In genomic region chr19:48624791-48625723, GRCh38 we compare ENCODE assay signal across 10 cellular contexts. TPM values are rescaled to one million over a fixed set of nuclear protein-coding genes. Genes with fewer than 3 reads are reported as not detected.
A peak's percentile ranks its signal among the peaks of the same experiment; 100 is the strongest.
DNase-seq lines count a peak whose midpoint lies in the region; ATAC-seq lines count a peak whose summit lies in the region.
"Had no signal": no experiment of that assay in that cellular context is flagged by ENCODE, and none has a peak within 500 bp of the region (broad histone marks: within the 10 kb centered on the region; RNA-seq: fewer than 3 reads in every experiment).

No MANE protein-coding gene starts in this region.

- no peaks in the 10 kb centered on the region for H3K9me3 Mint-ChIP-seq in activated CD4-positive, alpha-beta memory T cell treated with anti-CD3 and anti-CD28 coated beads, Interleukin-2, amount 10 ng/mL, durations not matched to agents 7 days and 5 days
- no peaks in the 10 kb centered on the region for H3K9me3 Mint-ChIP-seq in stimulated activated naive CD8-positive, alpha-beta T cell treated with anti-CD3 and anti-CD28 coated beads, Interleukin-15, amount 100 ng/mL, for 72 hours

- POLR2A ChIA-PET in activated CD4-positive, alpha-beta memory T cell treated with anti-CD3 and anti-CD28 coated beads, Interleukin-2, amount 10 ng/mL, durations not matched to agents 7 days and 5 days (lab: Charles Lee): interaction anchor here (0.6 to 1.8 kb wide), 2 partner anchors 9 to 10 kb away, joined by 3 to 7 read pairs; partner anchors contain the start of gene FAM83E

- ATAC-seq in stimulated activated naive CD8-positive, alpha-beta T cell treated with anti-CD3 and anti-CD28 coated beads, Interleukin-15, amount 100 ng/mL, for 72 hours: no peak
- ATAC-seq in GM18909 (IDR thresholded peaks at IDR 0.05; ENCODE audit: poor library complexity, unreplicated experiment): no peak

- H3K9me3 ChIP-seq in iPS-18c (ENCODE audit: control insufficient read depth, insufficient read depth, low read length): no peaks in the 10 kb centered on the region

- peak overlapping the region; percentile 71 for H3K4me3 Mint-ChIP-seq in activated CD4-positive, alpha-beta memory T cell treated with anti-CD3 and anti-CD28 coated beads, Interleukin-2, amount 10 ng/mL, durations not matched to agents 7 days and 5 days
- peak overlapping the region; percentile 92 to 94 for H3K4me3 Mint-ChIP-seq in stimulated activated naive CD8-positive, alpha-beta T cell treated with anti-CD3 and anti-CD28 coated beads, Interleukin-15, amount 100 ng/mL, for 72 hours

- H3K4me3 ChIP-seq in iPS-18c (ENCODE audit: insufficient read depth, low read depth, low read length): peak overlapping the region; percentile 81

- peaks cover 25% of the 10 kb centered on the region for H3K36me3 Mint-ChIP-seq in activated CD4-positive, alpha-beta memory T cell treated with anti-CD3 and anti-CD28 coated beads, Interleukin-2, amount 10 ng/mL, durations not matched to agents 7 days and 5 days (ENCODE audit: low read depth)

- H3K4me1 Mint-ChIP-seq in activated CD4-positive, alpha-beta memory T cell treated with anti-CD3 and anti-CD28 coated beads, Interleukin-2, amount 10 ng/mL, durations not matched to agents 7 days and 5 days: peaks cover 48% of the 10 kb centered on the region
- H3K4me1 Mint-ChIP-seq in stimulated activated naive CD8-positive, alpha-beta T cell treated with anti-CD3 and anti-CD28 coated beads, Interleukin-15, amount 100 ng/mL, for 72 hours: peaks cover 86% of the 10 kb centered on the region

- no peaks in the 10 kb centered on the region for H3K27me3 Mint-ChIP-seq in activated CD4-positive, alpha-beta memory T cell treated with anti-CD3 and anti-CD28 coated beads, Interleukin-2, amount 10 ng/mL, durations not matched to agents 7 days and 5 days
- no peaks in the 10 kb centered on the region for H3K27me3 Mint-ChIP-seq in stimulated activated naive CD8-positive, alpha-beta T cell treated with anti-CD3 and anti-CD28 coated beads, Interleukin-15, amount 100 ng/mL, for 72 hours

- CTCF ChIA-PET in activated CD4-positive, alpha-beta memory T cell treated with anti-CD3 and anti-CD28 coated beads, Interleukin-2, amount 10 ng/mL, durations not matched to agents 7 days and 5 days (lab: Charles Lee): no interaction called here

- peak; percentile 44 for DNase-seq in NCI-H82 (lab: John Stamatoyannopoulos, UW)
- no peak for DNase-seq in NCI-H82 treated with DMSO at 0.1 percent for 48 hours (lab: John Stamatoyannopoulos, UW; ENCODE audit: unreplicated experiment)
- no peak for DNase-seq in activated CD4-positive, alpha-beta memory T cell treated with anti-CD3 and anti-CD28 coated beads, Interleukin-2, amount 10 ng/mL, durations not matched to agents 7 days and 5 days
- DNase-seq in stimulated activated naive CD8-positive, alpha-beta T cell treated with anti-CD3 and anti-CD28 coated beads, Interleukin-15, amount 100 ng/mL, for 72 hours: no peak
- no peak for DNase-seq in NCI-H2081 treated with DMSO at 0.1 percent for 48 hours (lab: John Stamatoyannopoulos, UW)
- DNase-seq in DMS 273 treated with DMSO at 0.1 percent for 48 hours (lab: John Stamatoyannopoulos, UW): no peak

- H3K27ac Mint-ChIP-seq in activated CD4-positive, alpha-beta memory T cell treated with anti-CD3 and anti-CD28 coated beads, Interleukin-2, amount 10 ng/mL, durations not matched to agents 7 days and 5 days: peak overlapping the region; percentile 55
- peak overlapping the region; percentile 36 to 60 for H3K27ac Mint-ChIP-seq in stimulated activated naive CD8-positive, alpha-beta T cell treated with anti-CD3 and anti-CD28 coated beads, Interleukin-15, amount 100 ng/mL, for 72 hours

RNA-seq across cellular contexts. Expression of gene SPHK2, which starts 5.8 kb away (rescaled TPM):
- 10 to 100 TPM; 27.7 to 29.5 TPM for total RNA-seq in activated CD4-positive, alpha-beta memory T cell treated with anti-CD3 and anti-CD28 coated beads, Interleukin-2, amount 10 ng/mL, durations not matched to agents 7 days and 5 days

RNA-seq across cellular contexts. Expression of gene RPL18, which starts 6.1 kb away (rescaled TPM):
- 1,000 to 10,000 TPM; 1,511 to 1,528 TPM for total RNA-seq in activated CD4-positive, alpha-beta memory T cell treated with anti-CD3 and anti-CD28 coated beads, Interleukin-2, amount 10 ng/mL, durations not matched to agents 7 days and 5 days

RNA-seq across cellular contexts. Expression of gene FAM83E, which starts 10.2 kb away (rescaled TPM):
- total RNA-seq in activated CD4-positive, alpha-beta memory T cell treated with anti-CD3 and anti-CD28 coated beads, Interleukin-2, amount 10 ng/mL, durations not matched to agents 7 days and 5 days: 1 to 10 TPM; 1.3 to 2.6 TPM
- total RNA-seq: LHCN-M2 had no signal

RNA-seq across cellular contexts. Expression of gene DBP, which starts 12.1 kb away (rescaled TPM):
- total RNA-seq in activated CD4-positive, alpha-beta memory T cell treated with anti-CD3 and anti-CD28 coated beads, Interleukin-2, amount 10 ng/mL, durations not matched to agents 7 days and 5 days: 10 to 100 TPM; 18.7 to 19.1 TPM

RNA-seq across cellular contexts. Expression of gene SPACA4, which starts 18.5 kb away (rescaled TPM):
- not detected for total RNA-seq in activated CD4-positive, alpha-beta memory T cell treated with anti-CD3 and anti-CD28 coated beads, Interleukin-2, amount 10 ng/mL, durations not matched to agents 7 days and 5 days
- total RNA-seq: LHCN-M2, ureter had no signal
